10 cellular contexts compared by ENCODE assay signal in the genomic region with DNA sequence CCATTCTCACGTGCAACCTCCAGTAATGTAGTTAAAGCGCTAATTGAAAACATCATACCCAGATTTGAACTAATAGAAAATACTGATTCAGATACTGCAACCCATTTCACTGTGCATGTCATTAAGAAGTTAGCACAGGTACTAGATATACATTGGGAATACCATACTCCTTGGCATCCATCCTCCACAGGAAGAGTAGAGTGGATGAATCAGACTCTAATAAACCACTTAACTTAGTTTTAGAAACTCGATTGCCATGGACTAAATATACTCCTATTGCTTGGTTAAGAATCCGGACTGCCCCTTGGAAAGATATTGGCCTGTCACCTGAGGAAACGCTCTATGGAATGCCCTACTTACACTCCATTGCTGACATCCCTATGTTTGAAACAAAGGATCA. TPM values are rescaled to one million over a fixed set of nuclear protein-coding genes. Genes with fewer than 3 reads are reported as not detected.
"Had no signal": no experiment of that assay in that cellular context is flagged by ENCODE, and none has a peak within 500 bp of the region (broad histone marks: within the 10 kb centered on the region; RNA-seq: fewer than 3 reads in every experiment).

No MANE protein-coding gene starts in this region.

- FAIRE-seq: H1, H54 had no signal

- H3K4me3 ChIP-seq: GM23248, HAP-1 had no signal

- ATAC-seq: HCT116 had no signal

- H3K9me3 ChIP-seq: HAP-1 had no signal

- H3K4me1 ChIP-seq: HAP-1 had no signal

- H3K4me3 Mint-ChIP-seq: H9, HFFc6 had no signal

- H2AFZ ChIP-seq: GM23248 had no signal

- H3K9ac ChIP-seq: GM23248 had no signal

- H3K27ac ChIP-seq: GM23248 had no signal

- DNase-seq: GM23248, GOT3, H7, H9, HCEC 1CT, HFFc6 had no signal

- H3K27ac Mint-ChIP-seq: H9, HFFc6 had no signal

- H3K36me3 ChIP-seq: HAP-1 had no signal

RNA-seq across cellular contexts. Expression of a gene that starts 9.5 kb away (rescaled TPM):
- total RNA-seq: GM23248, H7, H9, HFFc6 had no signal
- polyA plus RNA-seq: GM23248 had no signal

RNA-seq across cellular contexts. Expression of a gene that starts 31.0 kb away (rescaled TPM):
- total RNA-seq: GM23248, H1, H7, H9 had no signal
